In the genomic region with DNA sequence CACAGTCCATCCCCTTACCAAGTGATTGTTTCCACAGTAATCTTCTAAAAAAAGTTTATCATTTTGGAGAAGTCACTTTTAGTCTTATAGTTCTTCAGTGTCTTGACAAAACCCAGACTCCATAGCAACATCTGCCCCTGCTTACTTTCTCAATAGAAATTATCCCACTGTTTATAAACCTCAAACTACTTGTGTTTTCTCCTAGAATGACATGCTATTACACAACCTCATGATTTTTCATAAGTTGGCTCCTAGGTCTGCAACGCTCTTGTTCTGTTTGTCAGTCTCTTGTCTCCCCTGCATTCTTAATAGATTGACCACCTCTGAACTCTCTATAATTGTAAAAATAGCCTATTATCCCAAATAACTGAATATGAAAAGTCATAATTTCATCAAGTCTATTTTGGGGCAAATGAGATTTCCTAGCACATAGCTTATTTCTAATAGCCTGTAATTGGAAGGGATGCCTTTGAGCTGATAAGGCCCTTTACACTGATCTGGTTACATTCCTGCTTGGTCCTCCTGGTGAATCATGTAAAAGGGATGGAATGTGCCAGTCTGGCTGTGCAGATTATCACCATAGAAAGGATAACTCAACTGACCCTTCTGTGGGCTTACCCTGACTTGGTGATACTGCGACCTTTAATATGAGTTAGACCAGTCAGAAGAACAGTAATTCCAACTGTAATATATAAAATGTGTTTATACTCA, we compare ENCODE assay signal across 22 cellular contexts.
DNase-seq lines count a peak whose midpoint lies in the region; ATAC-seq and TF ChIP-seq lines count a peak whose summit lies in the region.
"Had no signal": no experiment of that assay in that cellular context is flagged by ENCODE, and none has a peak within 500 bp of the region (broad histone marks: within the 10 kb centered on the region; RNA-seq: fewer than 3 reads in every experiment).

No MANE protein-coding gene starts in this region.

- no peaks in the 10 kb centered on the region for H3K9me3 ChIP-seq in osteoblast (ENCODE audit: low read depth, low read length)
- H3K9me3 ChIP-seq: ascending aorta, left ventricle myocardium inferior, right lobe of liver, tibial nerve had no signal

- H3K79me2 ChIP-seq in osteoblast (ENCODE audit: insufficient read depth, low read length) = no peaks in the 10 kb centered on the region

- peaks cover 33% of the 10 kb centered on the region for H3K4me1 ChIP-seq in osteoblast (ENCODE audit: insufficient read depth, low read length)
- H3K4me1 ChIP-seq: ascending aorta, left ventricle myocardium inferior, right lobe of liver, tibial nerve had no signal

- H3K36me3 ChIP-seq in osteoblast (ENCODE audit: insufficient read depth, low read length) = no peaks in the 10 kb centered on the region
- H3K36me3 ChIP-seq: ascending aorta, left ventricle myocardium inferior, right lobe of liver, tibial nerve had no signal

- ATAC-seq in GM18519 (IDR thresholded peaks at IDR 0.05; ENCODE audit: low FRiP score, unreplicated experiment) = no peak
- ATAC-seq: right lobe of liver, T-helper 17 cell had no signal

- TF ChIP-seq CTCF in fibroblast of the aortic adventitia (IDR thresholded peaks at IDR 0.05; ENCODE audit: insufficient read depth, low read length) (no peak), osteoblast (IDR thresholded peaks at IDR 0.05; ENCODE audit: extremely low read depth, low read depth, low read length) (no peak)

- H3K27ac ChIP-seq in osteoblast (ENCODE audit: low read depth, low read length) = peak overlapping the region; percentile 70
- H3K27ac ChIP-seq: ascending aorta, coronary artery, left ventricle myocardium inferior, right lobe of liver, tibial nerve had no signal

- no peaks in the 10 kb centered on the region for H3K27me3 ChIP-seq in osteoblast (ENCODE audit: insufficient read depth, low read length)
- H3K27me3 ChIP-seq: ascending aorta, right lobe of liver, tibial nerve had no signal

- peak overlapping the region; percentile 32 for H3K4me2 ChIP-seq in osteoblast (ENCODE audit: insufficient read depth, low read length)

- no peak overlapping the region for H3K4me3 ChIP-seq in fibroblast of the aortic adventitia (ENCODE audit: low read depth, low read length)
- no peak overlapping the region for H3K4me3 ChIP-seq in osteoblast (ENCODE audit: insufficient read depth, low read length)
- H3K4me3 ChIP-seq: ascending aorta, coronary artery, left ventricle myocardium inferior, right lobe of liver, tibial nerve had no signal

- no peaks in the 10 kb centered on the region for H4K20me1 ChIP-seq in osteoblast (ENCODE audit: insufficient read depth, low read length)

- DNase-seq in GM03348 (ENCODE audit: low spot score) (peak; percentile 13), amniotic stem cell (lab: John Stamatoyannopoulos, UW) (peak; percentile 27), fibroblast of the aortic adventitia (ENCODE audit: low read depth) (peak; percentile 29), osteoblast (ENCODE audit: insufficient read length, low spot score, missing footprints) (peak; percentile 9), GOT3 (lab: John Stamatoyannopoulos, UW) (no peak), NCI-H526 treated with DMSO at 0.1 percent for 48 hours (lab: John Stamatoyannopoulos, UW) (no peak), hypothalamus (lab: John Stamatoyannopoulos, UW) (no peak)
- DNase-seq: activated CD4-positive, alpha-beta memory T cell treated with anti-CD3 and anti-CD28 coated beads, Interleukin-2, amount 10 ng/mL, durations not matched to agents 7 days and 5 days; activated naive CD4-positive, alpha-beta T cell treated with Interleukin-2 at 50 U/mL for 16 hours; activated T-cell treated with anti-CD3 and anti-CD28 coated beads, Interleukin-2, amount 50 U/mL, for 1 hour; COR-L47; left ventricle myocardium inferior; NCI-H1436 treated with DMSO at 0.1 percent for 48 hours; NCI-H82; occipital lobe; right lobe of liver; stimulated activated naive CD4-positive, alpha-beta T cell treated with Interleukin-2 at 50 U/mL for 16 hours; T-helper 17 cell had no signal

- H2AFZ ChIP-seq in osteoblast (ENCODE audit: low read length) = no peak overlapping the region

Comparison
In these comparisons a context has a peak if more than half of its experiments do, and no peak if none do; other contexts are left out.
1. DNase-seq: peak in GM03348 (single experiment), amniotic stem cell (single experiment), fibroblast of the aortic adventitia (single experiment) and osteoblast (single experiment); none in GOT3 (single experiment), NCI-H526 treated with DMSO at 0.1 percent for 48 hours (single experiment) and hypothalamus (0 of 51).